Comparison of ENCODE assay signal across 8 cellular contexts in genomic region chr19:18203408-18203862, GRCh38. TPM values are rescaled to one million over a fixed set of nuclear protein-coding genes. Genes with fewer than 3 reads are reported as not detected.
DNase-seq lines count a peak whose midpoint lies in the region; ATAC-seq and TF ChIP-seq lines count a peak whose summit lies in the region.
"Had no signal": no experiment of that assay in that cellular context is flagged by ENCODE, and none has a peak within 500 bp of the region (broad histone marks: within the 10 kb centered on the region; RNA-seq: fewer than 3 reads in every experiment).

No MANE protein-coding gene starts in this region.

- no peak for DNase-seq in right atrium auricular region (ENCODE audit: low spot score)
- no peak for DNase-seq in epidermal melanocyte (ENCODE audit: insufficient read length, low spot score)

- peaks cover 30% of the 10 kb centered on the region for H3K36me3 ChIP-seq in HUES48 (ENCODE audit: control insufficient read depth, insufficient read depth, low read length)
- peaks cover 16% of the 10 kb centered on the region for H3K36me3 ChIP-seq in right atrium auricular region
- H3K36me3 ChIP-seq in rectal smooth muscle tissue (ENCODE audit: control insufficient read depth, insufficient read depth, low read length) = peaks cover 2% of the 10 kb centered on the region

- no peaks in the 10 kb centered on the region for H3K27me3 Mint-ChIP-seq in activated naive CD4-positive, alpha-beta T cell treated with anti-CD3 and anti-CD28 coated beads, Interleukin-2, amount 50 U/mL, for 24 hours

- peak overlapping the region; percentile 78 for H3K4me3 ChIP-seq in HUES48 (ENCODE audit: low read depth, low read length)
- H3K4me3 ChIP-seq in right atrium auricular region = peak overlapping the region; percentile 74 to 85
- peak overlapping the region; percentile 90 for H3K4me3 ChIP-seq in rectal smooth muscle tissue (ENCODE audit: low read length)

- peaks cover 9% of the 10 kb centered on the region for H3K4me1 ChIP-seq in HUES48 (ENCODE audit: control insufficient read depth, insufficient read depth, low read length)
- H3K4me1 ChIP-seq in right atrium auricular region = peaks cover 0 to 28% of the 10 kb centered on the region in 2 donors
- peaks cover 14% of the 10 kb centered on the region for H3K4me1 ChIP-seq in rectal smooth muscle tissue (ENCODE audit: control insufficient read depth, insufficient read depth, low read length)

- peak overlapping the region; percentile 96 for H3K4me3 Mint-ChIP-seq in activated naive CD4-positive, alpha-beta T cell treated with anti-CD3 and anti-CD28 coated beads, Interleukin-2, amount 50 U/mL, for 24 hours

- H3K9ac ChIP-seq in HUES48 (ENCODE audit: low read depth, low read length) (peak overlapping the region; percentile 34; the same call in 1 of the 2 replicates), rectal smooth muscle tissue (ENCODE audit: low read length) (peak overlapping the region; percentile 18)

- peak; percentile 15 for ATAC-seq in GM18502 (IDR thresholded peaks at IDR 0.05; ENCODE audit: poor library complexity, unreplicated experiment)
- ATAC-seq in GM21576 (IDR thresholded peaks at IDR 0.05; ENCODE audit: unreplicated experiment) = no peak

- H3K4me1 Mint-ChIP-seq in activated naive CD4-positive, alpha-beta T cell treated with anti-CD3 and anti-CD28 coated beads, Interleukin-2, amount 50 U/mL, for 24 hours = peaks cover 22% of the 10 kb centered on the region

- no peaks in the 10 kb centered on the region for H3K9me3 Mint-ChIP-seq in activated naive CD4-positive, alpha-beta T cell treated with anti-CD3 and anti-CD28 coated beads, Interleukin-2, amount 50 U/mL, for 24 hours

- H3K27me3 ChIP-seq in HUES48 (ENCODE audit: control insufficient read depth, insufficient read depth, low read length) = no peaks in the 10 kb centered on the region
- no peaks in the 10 kb centered on the region for H3K27me3 ChIP-seq in right atrium auricular region
- H3K27me3 ChIP-seq in rectal smooth muscle tissue (ENCODE audit: control insufficient read depth, insufficient read depth, low read length) = no peaks in the 10 kb centered on the region

- no peak for TF ChIP-seq CTCF in right atrium auricular region (IDR thresholded peaks at IDR 0.05)

- peak overlapping the region; percentile 17 for H3K27ac Mint-ChIP-seq in activated naive CD4-positive, alpha-beta T cell treated with anti-CD3 and anti-CD28 coated beads, Interleukin-2, amount 50 U/mL, for 24 hours

- H3K9me3 ChIP-seq in HUES48 (ENCODE audit: control insufficient read depth, insufficient read depth, low read length) = no peaks in the 10 kb centered on the region
- no peaks in the 10 kb centered on the region for H3K9me3 ChIP-seq in right atrium auricular region

- no peak overlapping the region for H3K27ac ChIP-seq in HUES48 (ENCODE audit: low read depth, low read length)
- peak overlapping the region; percentile 77 to 86 for H3K27ac ChIP-seq in right atrium auricular region
- peak overlapping the region; percentile 79 for H3K27ac ChIP-seq in rectal smooth muscle tissue (ENCODE audit: low read depth, low read length)

- no peaks in the 10 kb centered on the region for H3K36me3 Mint-ChIP-seq in activated naive CD4-positive, alpha-beta T cell treated with anti-CD3 and anti-CD28 coated beads, Interleukin-2, amount 50 U/mL, for 24 hours

RNA-seq across cellular contexts. Expression of gene RAB3A, which starts 0.4 kb away (rescaled TPM):
- total RNA-seq in right atrium auricular region = 10 to 100 TPM in 1 of 2 donors, 1 to 10 TPM in 1; 8.6 to 27.0 TPM

RNA-seq across cellular contexts. Expression of gene MPV17L2, which starts 10.4 kb away (rescaled TPM):
- total RNA-seq in right atrium auricular region = 10 to 100 TPM; 28.3 to 40.8 TPM

RNA-seq across cellular contexts. Expression of gene PDE4C, which starts 22.8 kb away (rescaled TPM):
- 1 to 10 TPM in 1 of 2 donors, not detected in 1; 1.4 TPM for total RNA-seq in right atrium auricular region
- total RNA-seq: activated CD8-positive, alpha-beta memory T cell treated with anti-CD3 and anti-CD28 coated beads for 36 hours had no signal

RNA-seq across cellular contexts. Expression of gene IFI30, which starts 29.8 kb away (rescaled TPM):
- 10 to 100 TPM in 1 of 2 donors, 1 to 10 TPM in 1; 8.1 to 43.2 TPM for total RNA-seq in right atrium auricular region

RNA-seq across cellular contexts. Expression of gene PIK3R2, which starts 50.5 kb away (rescaled TPM):
- 10 to 100 TPM; 18.7 to 19.0 TPM for total RNA-seq in right atrium auricular region
